In the genomic region with DNA sequence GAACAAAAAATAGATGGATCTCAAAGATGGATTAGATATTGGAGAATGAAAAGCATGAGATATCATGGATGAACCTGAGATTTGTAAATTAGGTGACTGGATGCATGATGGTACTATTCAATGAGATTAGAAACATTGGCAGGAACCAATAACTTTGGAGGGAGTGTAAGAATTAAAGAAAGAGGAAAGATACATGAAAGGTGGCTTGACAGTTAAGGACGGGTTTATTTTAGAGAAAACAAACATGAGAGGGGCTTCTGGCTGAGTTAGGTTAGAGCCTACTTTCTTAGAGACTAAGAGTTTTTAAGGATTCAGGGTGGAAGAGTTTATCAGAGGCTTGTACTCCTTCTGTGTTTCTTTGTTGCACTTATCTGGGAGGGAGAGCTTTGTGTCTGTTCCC, we compare ENCODE assay signal across 23 cellular contexts. TPM values are rescaled to one million over a fixed set of nuclear protein-coding genes. Genes with fewer than 3 reads are reported as not detected.
DNase-seq lines count a peak whose midpoint lies in the region; ATAC-seq, FAIRE-seq and TF ChIP-seq lines count a peak whose summit lies in the region.
"Had no signal": no experiment of that assay in that cellular context is flagged by ENCODE, and none has a peak within 500 bp of the region (broad histone marks: within the 10 kb centered on the region; RNA-seq: fewer than 3 reads in every experiment).

No MANE protein-coding gene starts in this region.

- peak overlapping the region; percentile 48 for H3K27ac Mint-ChIP-seq in activated B cell treated with CpG ODN at 0.5 μM for 24 hours

- ATAC-seq in activated B cell treated with CpG ODN at 0.5 μM for 24 hours (ENCODE audit: low read depth) (no peak), GM18868 (IDR thresholded peaks at IDR 0.05; ENCODE audit: unreplicated experiment) (no peak)
- no peak for ATAC-seq in activated CD4-positive, CD25-positive, alpha-beta regulatory T cell treated with anti-CD3 and anti-CD28 coated beads, Interleukin-2, amount 50 U/mL, for 24 hours
- ATAC-seq: A549 had no signal

- no peaks in the 10 kb centered on the region for H3K36me3 Mint-ChIP-seq in activated B cell treated with CpG ODN at 0.5 μM for 24 hours (ENCODE audit: low read depth)
- H3K36me3 Mint-ChIP-seq: CD4-positive, alpha-beta memory T cell had no signal

- peak; percentile 42 for FAIRE-seq in GM12892 (lab: Jason Lieb, UNC)
- FAIRE-seq: A549, G401.6, GM18507, H1 had no signal

- H3K27me3 Mint-ChIP-seq in activated B cell treated with CpG ODN at 0.5 μM for 24 hours = no peaks in the 10 kb centered on the region

- POLR2A ChIA-PET in activated B cell treated with CpG ODN at 0.5 μM for 24 hours (lab: Charles Lee) = interaction anchor here (1.1 to 1.6 kb wide), 4 partner anchors 10 to 26 kb away, joined by 3 to 8 read pairs (median 6); a partner anchor contains a TSS

- CTCF ChIA-PET in activated B cell treated with CpG ODN at 0.5 μM for 24 hours (lab: Charles Lee) = interaction anchor here (1.6 to 3.9 kb wide), 3 partner anchors 10 to 27 kb away, joined by 5 to 14 read pairs (median 10); a partner anchor contains a TSS

- no peak for TF ChIP-seq POLR2A in GM12892 (IDR thresholded peaks at IDR 0.05; ENCODE audit: low read depth, low read length)

- H3K4me3 Mint-ChIP-seq in activated B cell treated with CpG ODN at 0.5 μM for 24 hours = no peak overlapping the region
- H3K4me3 Mint-ChIP-seq: CD4-positive, alpha-beta memory T cell had no signal

- intact Hi-C loops in activated B cell treated with CpG ODN at 0.5 μM for 24 hours (cut with micrococcal nuclease) = no loop called here

- DNase-seq in GM12892 (ENCODE audit: insufficient read length) = no peak
- no peak for DNase-seq in activated B cell treated with CpG ODN at 0.5 μM for 24 hours
- DNase-seq in islet precursor cell = peak; percentile 45
- no peak for DNase-seq in A172 (ENCODE audit: low spot score)
- no peak for DNase-seq in NCI-H2196 treated with DMSO at 0.1 percent for 48 hours (lab: John Stamatoyannopoulos, UW; ENCODE audit: unreplicated experiment)
- DNase-seq: ACHN; AML-193; C1 segment of cervical spinal cord; Calu3; CD4-positive, alpha-beta memory T cell; COR-L47; DMS53; DMS79 treated with DMSO at 0.1 percent for 48 hours; GM23248; H7; HCEC 1CT had no signal

- H3K4me1 Mint-ChIP-seq in activated B cell treated with CpG ODN at 0.5 μM for 24 hours = peaks cover 95% of the 10 kb centered on the region
- H3K4me1 Mint-ChIP-seq: CD4-positive, alpha-beta memory T cell had no signal

- H3K9me3 Mint-ChIP-seq in activated B cell treated with CpG ODN at 0.5 μM for 24 hours = no peaks in the 10 kb centered on the region

- TF ChIP-seq CTCF in activated B cell treated with CpG ODN at 0.5 μM for 24 hours (IDR thresholded peaks at IDR 0.05) = no peak

RNA-seq across cellular contexts. Expression of a gene that starts 26.3 kb away (rescaled TPM):
- 90.6 TPM for polyA plus RNA-seq in GM12892 (2012; ENCODE audit: missing spikeins)
- 30.7 and 34.1 TPM in 2 replicates for total RNA-seq in activated B cell treated with CpG ODN at 0.5 μM for 24 hours
- 0.02 TPM in 1 of 2 replicates, not detected in the other for total RNA-seq in A172 (2014; rRNA removed; shearing (Covaris generic))
- total RNA-seq: GM23248 had no signal
- polyA plus RNA-seq: A549, BJ, GM23248 had no signal

Comparison
In these comparisons a context has a peak if more than half of its experiments do, and no peak if none do; other contexts are left out.
1. RNA of a gene that starts 26.3 kb away (total RNA-seq): 30.7 to 34.1 TPM in activated B cell treated with CpG ODN at 0.5 μM for 24 hours; 0.02 TPM in A172; every median in the first group is over 10 times any median in the second.